8 cellular contexts compared by ENCODE assay signal in the genomic region with DNA sequence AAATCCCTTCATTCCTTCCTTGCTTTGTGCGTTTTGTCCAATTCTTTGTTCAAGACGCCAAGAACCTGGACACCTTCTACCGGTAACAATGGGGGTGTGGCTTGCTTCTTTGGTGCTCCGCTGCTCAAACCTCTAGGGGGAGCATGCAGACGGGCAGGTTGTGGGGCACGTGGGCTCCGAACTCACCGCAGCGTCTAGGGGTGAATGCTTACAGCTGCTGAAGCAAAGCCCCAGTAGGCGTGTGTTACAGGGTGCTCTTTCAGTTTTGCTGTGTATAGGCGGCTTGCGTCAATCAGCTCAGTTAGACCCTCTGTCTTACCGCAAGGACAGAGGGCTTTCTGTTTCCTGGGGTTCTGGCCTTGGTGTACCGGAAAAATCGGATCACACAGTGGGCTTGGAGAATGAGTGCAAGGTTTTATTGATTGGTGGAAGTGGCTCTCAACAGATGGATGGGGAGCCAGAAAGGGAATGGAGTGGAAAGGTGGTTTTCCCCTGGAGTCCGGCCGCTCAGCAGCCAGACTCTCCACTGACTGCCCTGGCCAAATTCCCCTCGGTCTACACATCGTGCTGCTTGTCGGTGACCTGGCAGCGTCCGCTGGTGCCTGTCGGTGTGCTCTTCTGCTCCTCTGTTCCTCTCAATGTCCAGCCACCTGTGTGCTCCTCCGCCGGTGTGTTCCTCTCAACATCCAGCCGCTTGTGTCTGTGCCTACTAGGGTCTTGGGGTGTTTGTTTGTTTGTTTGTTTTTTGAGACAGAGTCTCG. TPM values are rescaled to one million over a fixed set of nuclear protein-coding genes. Genes with fewer than 3 reads are reported as not detected.
DNase-seq lines count a peak whose midpoint lies in the region; ATAC-seq and TF ChIP-seq lines count a peak whose summit lies in the region.

No MANE protein-coding gene starts in this region.

- no peaks in the 10 kb centered on the region; the same call in 1 of the 2 replicates for H3K27me3 ChIP-seq in iPS DF 6.9 (ENCODE audit: control insufficient read depth, insufficient read depth, low read length)

- H3K4me3 Mint-ChIP-seq in CD14-positive monocyte: peak overlapping the region; percentile 89 to 96

- H3K9me3 ChIP-seq in iPS DF 6.9 (ENCODE audit: control insufficient read depth, insufficient read depth, low read length): no peaks in the 10 kb centered on the region

- ATAC-seq in GM19324 (IDR thresholded peaks at IDR 0.05; ENCODE audit: low FRiP score, unreplicated experiment) (peak; percentile 50), HG03457 (IDR thresholded peaks at IDR 0.05; ENCODE audit: unreplicated experiment) (peak; percentile 76)

- peak; percentile 64 for TF ChIP-seq CTCF in CD14-positive monocyte (IDR thresholded peaks at IDR 0.05)

- peak overlapping the region in 4 of 7 donors; percentile 54 to 85 (median 59) for H3K27ac Mint-ChIP-seq in CD14-positive monocyte

- H3K36me3 ChIP-seq in iPS DF 6.9 (ENCODE audit: control insufficient read depth, insufficient read depth, low read length): no peaks in the 10 kb centered on the region

- H3K4me1 ChIP-seq in iPS DF 6.9 (ENCODE audit: control insufficient read depth, insufficient read depth, low read length): no peaks in the 10 kb centered on the region; the same call in 1 of the 2 replicates

- no CpG with 5 or more reads among the region's 27 CpGs for WGBS in iPS DF 6.9 (ENCODE audit: insufficient coverage, insufficient read length)

- H3K4me1 Mint-ChIP-seq in CD14-positive monocyte: peaks cover 27% of the 10 kb centered on the region

- H3K4me3 ChIP-seq in iPS DF 6.9 (ENCODE audit: low read length): no peak overlapping the region

- H3K9me3 Mint-ChIP-seq in CD14-positive monocyte: peaks cover 6 to 20% (median 11%) of the 10 kb centered on the region in 7 donors

- H3K27ac ChIP-seq in iPS DF 6.9 (ENCODE audit: low read length): no peak overlapping the region

- H3K36me3 Mint-ChIP-seq in CD14-positive monocyte: no peaks in the 10 kb centered on the region

- intact Hi-C loops in CD14-positive monocyte (cut with micrococcal nuclease): no loop called here

- DNase-seq in CD14-positive monocyte (ENCODE audit: low spot score) (peak; percentile 52), OCI-M2 (lab: John Stamatoyannopoulos, UW; ENCODE audit: unreplicated experiment) (peak; percentile 38), iPS DF 6.9 (ENCODE audit: low read depth, low spot score) (peak; percentile 55), 8988T (no peak)
- DNase-seq in activated T-helper 9 cell treated with anti-CD3 and anti-CD28 coated beads, Interleukin-2, amount 50 U/mL, for 16 hours (ENCODE audit: low read depth): peak; percentile 68
- DNase-seq in stimulated activated CD4-positive, alpha-beta T cell treated with anti-CD3 and anti-CD28 coated beads, Interleukin-4, amount 100 ng/mL, for 1 hour: peak; percentile 70

- peaks cover 0 to 4% (median 2%) of the 10 kb centered on the region in 3 donors for H3K27me3 Mint-ChIP-seq in CD14-positive monocyte (ENCODE audit: low read depth in 3 of 3)

RNA-seq across cellular contexts. Expression of a gene that starts 1.2 kb away (rescaled TPM):
- under 1 TPM; 0.25 to 0.61 TPM for polyA plus RNA-seq in CD14-positive monocyte

RNA-seq across cellular contexts. Expression of a gene that starts 1.3 kb away (rescaled TPM):
- polyA plus RNA-seq in CD14-positive monocyte: not detected

RNA-seq across cellular contexts. Expression of a gene that starts 40.7 kb away (rescaled TPM):
- polyA plus RNA-seq in CD14-positive monocyte: 1 to 10 TPM; 8.7 to 9.0 TPM

RNA-seq across cellular contexts. Expression of a gene that starts 44.6 kb away (rescaled TPM):
- polyA plus RNA-seq in CD14-positive monocyte: under 1 TPM in 1 of 2 donors, not detected in 1; 0.08 TPM

RNA-seq across cellular contexts. Expression of a gene that starts 49.1 kb away (rescaled TPM):
- polyA plus RNA-seq in CD14-positive monocyte: under 1 TPM in 1 of 2 donors, not detected in 1; 0.76 TPM
